Comparison of ENCODE assay signal across 10 cellular contexts in the genomic region with DNA sequence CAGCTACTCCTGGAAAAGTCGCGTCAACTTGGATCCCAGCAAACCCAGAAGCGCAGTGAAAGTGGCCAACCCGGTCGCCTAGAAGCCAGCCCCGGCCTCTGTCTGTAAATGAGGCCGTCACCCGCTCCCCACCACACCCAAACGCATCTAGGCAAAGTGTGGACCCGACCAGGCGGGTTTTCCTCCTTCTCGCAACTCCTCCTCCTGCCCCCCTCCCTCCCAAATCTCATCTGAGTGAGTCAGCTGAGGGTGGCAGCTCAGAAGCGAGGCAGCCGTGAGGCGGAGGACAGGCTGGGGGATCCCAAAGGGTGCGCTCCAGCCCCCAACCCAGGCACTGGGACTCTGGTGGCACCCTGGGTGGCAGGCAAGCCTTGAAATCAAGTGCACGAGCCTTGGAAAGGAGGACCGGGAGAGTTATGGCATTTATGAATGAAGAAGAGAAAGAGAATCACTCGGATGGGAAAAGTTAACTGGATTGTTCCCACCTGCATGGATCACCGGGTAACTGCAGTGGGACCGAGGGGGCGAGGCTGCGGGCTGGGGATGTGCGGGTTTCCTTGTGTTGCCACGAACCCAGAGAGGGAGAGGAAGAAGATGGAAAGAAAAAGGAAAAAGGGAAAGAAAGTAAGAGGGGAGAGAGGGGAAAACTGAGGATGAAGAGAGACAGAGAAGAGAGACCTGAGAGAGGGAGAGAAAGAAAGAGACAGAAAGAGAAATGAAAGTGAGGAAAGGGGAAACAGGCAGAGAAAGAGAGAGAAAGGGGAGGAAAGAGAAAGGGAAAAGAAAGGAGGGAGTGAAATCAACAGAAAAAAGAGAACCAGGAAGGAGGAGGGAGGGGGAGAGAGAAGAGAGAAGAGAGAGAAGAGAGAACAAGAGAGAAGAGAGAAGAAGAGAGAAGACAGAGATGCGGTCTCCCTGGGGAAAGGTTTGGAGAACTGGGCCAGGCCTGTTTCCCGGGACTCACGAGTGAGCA. TPM values are rescaled to one million over a fixed set of nuclear protein-coding genes. Genes with fewer than 3 reads are reported as not detected.
DNase-seq lines count a peak whose midpoint lies in the region; ATAC-seq and TF ChIP-seq lines count a peak whose summit lies in the region.
"Had no signal": no experiment of that assay in that cellular context is flagged by ENCODE, and none has a peak within 500 bp of the region (broad histone marks: within the 10 kb centered on the region; RNA-seq: fewer than 3 reads in every experiment).

Gene APCDD1L, minus strand, starts transcription at position 160 of the 973 bp plus-strand sequence. CDS start 692 bp downstream, outside the sequence.

- H3K27me3 ChIP-seq in H7 (ENCODE audit: control insufficient read depth, insufficient read depth, low read length) (peaks cover 36% of the 10 kb centered on the region), gastrocnemius medialis (peaks cover 28 to 35% (median 33%) of the 10 kb centered on the region in 3 donors)

- in situ Hi-C loops in gastrocnemius medialis (cut with MboI; ENCODE audit: low sequenced_read_pairs in 4 of 4) = no loop called here

- no peak for TF ChIP-seq POLR2A in gastrocnemius medialis (IDR thresholded peaks at IDR 0.05)

- H3K4me1 ChIP-seq in gastrocnemius medialis = no peaks in the 10 kb centered on the region

- intact Hi-C loops in left ventricle myocardium superior (cut with micrococcal nuclease) (no loop called here), gastrocnemius medialis (cut with DNase I; ENCODE audit: low total_unique reads) (no loop called here)

- no peak for TF ChIP-seq CTCF in gastrocnemius medialis (IDR thresholded peaks at IDR 0.05 in 4 of 5, conservative IDR thresholded peaks at IDR 0.05 in 1 of 5)

- H3K27ac ChIP-seq in gastrocnemius medialis = no peak within 1 kb of the TSS

- peaks cover 4 to 9% (median 5%) of the 10 kb centered on the region in 3 donors for H3K27me3 Mint-ChIP-seq in immature natural killer cell (ENCODE audit: low read depth in 3 of 3)

- no peaks in the 10 kb centered on the region for H3K36me3 Mint-ChIP-seq in immature natural killer cell

- H3K27ac Mint-ChIP-seq in immature natural killer cell = no peak within 1 kb of the TSS
- H3K27ac Mint-ChIP-seq: dendritic cell treated with granulocyte-macrophage colony-stimulating factor and Interleukin-4, amounts not matched to agents 40 ng/mL and 50 ng/mL, for 4 days had no signal

- peak within 1 kb of the TSS; percentile 62 for H3K4me3 ChIP-seq in H7 (ENCODE audit: insufficient read depth, low read depth, low read length)
- peak within 1 kb of the TSS in 3 of 4 donors; percentile 22 to 33 (median 25) for H3K4me3 ChIP-seq in gastrocnemius medialis

- no peaks in the 10 kb centered on the region for H3K4me1 Mint-ChIP-seq in immature natural killer cell

- DNase-seq in H7 (no peak), amniotic stem cell (lab: John Stamatoyannopoulos, UW) (peak; percentile 64), left ventricle myocardium superior (no peak), gastrocnemius medialis (no peak), NCI-H1092 treated with DMSO at 0.1 percent for 48 hours (lab: John Stamatoyannopoulos, UW) (no peak), NCI-H524 treated with DMSO at 0.1 percent for 48 hours (lab: John Stamatoyannopoulos, UW) (no peak), immature natural killer cell (no peak)
- DNase-seq: activated CD4-positive, alpha-beta T cell treated with anti-CD3 and anti-CD28 coated beads for 4 hours had no signal

- H3K9me3 ChIP-seq in gastrocnemius medialis = no peaks in the 10 kb centered on the region

- no peak within 1 kb of the TSS for H3K4me3 Mint-ChIP-seq in immature natural killer cell
- H3K4me3 Mint-ChIP-seq: dendritic cell treated with granulocyte-macrophage colony-stimulating factor and Interleukin-4, amounts not matched to agents 40 ng/mL and 50 ng/mL, for 4 days had no signal

- H3K36me3 ChIP-seq in H7 (replicated peaks; ENCODE audit: control insufficient read depth, insufficient read depth, low read length) (no peaks in the 10 kb centered on the region), gastrocnemius medialis (no peaks in the 10 kb centered on the region)

- peak; percentile 58 for ATAC-seq in left ventricle myocardium superior
- ATAC-seq in gastrocnemius medialis = no peak
- no peak for ATAC-seq in GM18498 (IDR thresholded peaks at IDR 0.05; ENCODE audit: unreplicated experiment)

- H3K9me3 Mint-ChIP-seq in immature natural killer cell = no peaks in the 10 kb centered on the region
- H3K9me3 Mint-ChIP-seq: dendritic cell treated with granulocyte-macrophage colony-stimulating factor and Interleukin-4, amounts not matched to agents 40 ng/mL and 50 ng/mL, for 4 days had no signal

RNA-seq across cellular contexts. Expression of gene APCDD1L, which starts in this region (rescaled TPM):
- 1.5 and 2.6 TPM in 2 replicates for total RNA-seq in H7 (2014; rRNA removed; shearing (Covaris generic))
- total RNA-seq in left ventricle myocardium superior (0.25 TPM), gastrocnemius medialis (under 1 TPM in 2 of 4 donors, not detected in 2; 0.07 to 0.22 TPM)
- polyA plus RNA-seq in immature natural killer cell = not detected

Comparison
In these comparisons a context has a peak if more than half of its experiments do, and no peak if none do; other contexts are left out.
1. Peak in ATAC-seq in left ventricle myocardium superior; RNA of the gene not detected or under 1 TPM.